In the genomic region with DNA sequence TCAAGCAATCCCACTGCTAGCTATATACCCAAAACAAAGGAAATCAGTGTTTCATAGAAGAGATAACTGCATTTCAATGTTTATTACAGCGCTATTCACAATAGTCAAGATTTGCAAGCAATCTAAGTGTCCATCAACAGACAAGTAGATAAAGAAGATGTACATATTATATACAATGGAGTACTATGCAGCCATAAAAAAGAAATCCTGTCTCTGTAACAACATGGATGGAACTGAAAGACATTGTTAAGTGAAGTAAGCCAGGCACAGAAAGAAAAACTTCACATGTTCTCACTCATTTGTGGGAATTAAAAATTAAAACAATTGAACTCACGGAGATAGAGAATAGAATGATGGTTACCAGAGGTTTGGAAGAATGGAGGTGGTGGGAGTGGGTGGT, we compare ENCODE assay signal across 1 cellular context.
TF ChIP-seq lines count a peak whose summit lies in the region.

No MANE protein-coding gene starts in this region.

TF ChIP-seq in K562, 482 proteins besides CTCF, POLR2A, EP300 and RAD21:
- TF ChIP-seq, protein P1, sequence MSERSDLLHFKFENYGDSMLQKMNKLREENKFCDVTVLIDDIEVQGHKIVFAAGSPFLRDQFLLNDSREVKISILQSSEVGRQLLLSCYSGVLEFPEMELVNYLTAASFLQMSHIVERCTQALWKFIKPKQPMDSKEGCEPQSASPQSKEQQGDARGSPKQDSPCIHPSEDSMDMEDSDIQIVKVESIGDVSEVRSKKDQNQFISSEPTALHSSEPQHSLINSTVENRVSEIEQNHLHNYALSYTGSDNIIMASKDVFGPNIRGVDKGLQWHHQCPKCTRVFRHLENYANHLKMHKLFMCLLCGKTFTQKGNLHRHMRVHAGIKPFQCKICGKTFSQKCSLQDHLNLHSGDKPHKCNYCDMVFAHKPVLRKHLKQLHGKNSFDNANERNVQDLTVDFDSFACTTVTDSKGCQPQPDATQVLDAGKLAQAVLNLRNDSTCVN (CRISPR knock-in tag; IDR thresholded peaks at IDR 0.05) = no peak
- TF ChIP-seq NCOA2 (IDR thresholded peaks at IDR 0.05; ENCODE audit: partially characterized antibody in 2 of 2) (no peak), MEF2A (IDR thresholded peaks at IDR 0.05; ENCODE audit: control insufficient read depth, low read depth, low read length) (no peak), RBM25 (IDR thresholded peaks at IDR 0.05; ENCODE audit: low read depth, low read length, severe bottlenecking) (peak; percentile 46), ZNF146 (CRISPR knock-in tag; IDR thresholded peaks at IDR 0.05; ENCODE audit: unreplicated experiment) (peak; percentile 55)
TF ChIP-seq in K562: peak in this region for 2.
